Comparison of ENCODE assay signal across 8 cellular contexts in genomic region chr2:240560480-240561324, GRCh38. TPM values are rescaled to one million over a fixed set of nuclear protein-coding genes. Genes with fewer than 3 reads are reported as not detected.
DNase-seq lines count a peak whose midpoint lies in the region; ATAC-seq and TF ChIP-seq lines count a peak whose summit lies in the region.

No MANE protein-coding gene starts in this region.

- H3K27me3 Mint-ChIP-seq in activated B cell treated with CpG ODN at 0.5 μM for 24 hours: no peaks in the 10 kb centered on the region

- H3K4me1 Mint-ChIP-seq in activated B cell treated with CpG ODN at 0.5 μM for 24 hours: peaks cover 77% of the 10 kb centered on the region

- CTCF ChIA-PET in activated B cell treated with CpG ODN at 0.5 μM for 24 hours (lab: Charles Lee): interaction anchor here (0.8 to 1.0 kb wide), 2 partner anchors 26 to 46 kb away, joined by 3 to 6 read pairs; partner anchors contain the start of gene CAPN10

- H3K4me3 ChIP-seq in AG09309 (ENCODE audit: control insufficient read depth, low read depth, low read length): peak overlapping the region; percentile 63

- H3K27ac Mint-ChIP-seq in activated B cell treated with CpG ODN at 0.5 μM for 24 hours: peak overlapping the region; percentile 89

- no peaks in the 10 kb centered on the region for H3K9me3 Mint-ChIP-seq in activated B cell treated with CpG ODN at 0.5 μM for 24 hours

- H3K36me3 Mint-ChIP-seq in activated B cell treated with CpG ODN at 0.5 μM for 24 hours (ENCODE audit: low read depth): peaks cover 42% of the 10 kb centered on the region

- ATAC-seq in GM18909 (IDR thresholded peaks at IDR 0.05; ENCODE audit: poor library complexity, unreplicated experiment) (peak; percentile 65), HG03175 (IDR thresholded peaks at IDR 0.05; ENCODE audit: unreplicated experiment) (peak; percentile 54), activated B cell treated with CpG ODN at 0.5 μM for 24 hours (ENCODE audit: low read depth) (peak; percentile 70)

- DNase-seq in AG09309 (ENCODE audit: low read depth) (peak; percentile 86), NCI-H226 (peak; percentile 87), activated B cell treated with CpG ODN at 0.5 μM for 24 hours (peak; percentile 99), caudate nucleus (lab: John Stamatoyannopoulos, UW) (peak; percentile 76 to 99 (median 98)), islet precursor cell (peak; percentile 99)
- DNase-seq in stimulated activated CD4-positive, alpha-beta T cell treated with anti-CD3 and anti-CD28 coated beads, Interleukin-12 subunit alpha, Interleukin-12 subunit beta, amount 100 ng/mL, for 4 hours: peak; percentile 100

- H3K4me3 Mint-ChIP-seq in activated B cell treated with CpG ODN at 0.5 μM for 24 hours: peak overlapping the region; percentile 81

- POLR2A ChIA-PET in activated B cell treated with CpG ODN at 0.5 μM for 24 hours (lab: Charles Lee): interaction anchor here (0.6 to 12.0 kb wide), 20 partner anchors 8 to 1243 kb away, joined by 3 to 536 read pairs (median 4); partner anchors contain the start of genes ATG4B, CAPN10, HDLBP and ING5

- peak overlapping the region; percentile 90 for H3K27ac ChIP-seq in caudate nucleus (ENCODE audit: low read depth, low read length)

- intact Hi-C loops in activated B cell treated with CpG ODN at 0.5 μM for 24 hours (cut with micrococcal nuclease): loop anchor here (1.0 to 10.0 kb wide), 13 partner anchors 8 to 1174 kb away; partner anchors contain the start of genes CAPN10, D2HGDH, FARP2 and GPC1

- peak; percentile 29 for TF ChIP-seq CTCF in AG09309 (IDR thresholded peaks at IDR 0.05; ENCODE audit: control insufficient read depth, insufficient read depth, low read depth, low read length, missing control alignments)
- no peak for TF ChIP-seq CTCF in activated B cell treated with CpG ODN at 0.5 μM for 24 hours (IDR thresholded peaks at IDR 0.05)

RNA-seq across cellular contexts. Expression of gene DUSP28, which starts 0.5 kb away (rescaled TPM):
- total RNA-seq in activated B cell treated with CpG ODN at 0.5 μM for 24 hours: 11.5 and 11.8 TPM in 2 replicates

RNA-seq across cellular contexts. Expression of gene ANKMY1, which starts 2.9 kb away (rescaled TPM):
- total RNA-seq in activated B cell treated with CpG ODN at 0.5 μM for 24 hours: 33.4 and 40.4 TPM in 2 replicates

RNA-seq across cellular contexts. Expression of gene RNPEPL1, which starts 7.6 kb away (rescaled TPM):
- total RNA-seq in activated B cell treated with CpG ODN at 0.5 μM for 24 hours: 70.0 and 71.0 TPM in 2 replicates

RNA-seq across cellular contexts. Expression of gene CAPN10, which starts 25.8 kb away (rescaled TPM):
- 55.2 and 61.8 TPM in 2 replicates for total RNA-seq in activated B cell treated with CpG ODN at 0.5 μM for 24 hours

Comparison
In these comparisons a context has a peak if more than half of its experiments do, and no peak if none do; other contexts are left out.
1. Peak in every context shown above with its lines: DNase-seq, ATAC-seq, H3K4me3 ChIP-seq and H3K27ac ChIP-seq.